ENCODE assay signal across 1 cellular context in genomic region chr7:90244909-90245841, GRCh38.
A peak's percentile ranks its signal among the peaks of the same experiment; 100 is the strongest.
TF ChIP-seq lines count a peak whose summit lies in the region.

Gene CFAP69 (plus strand): TSS chr7:90245174. CDS start chr7:90245425, 251 bp downstream.

TF ChIP-seq in SK-N-SH, 30 proteins besides CTCF, POLR2A, EP300 and RAD21 (continued from another document):
- TF ChIP-seq, protein P1, sequence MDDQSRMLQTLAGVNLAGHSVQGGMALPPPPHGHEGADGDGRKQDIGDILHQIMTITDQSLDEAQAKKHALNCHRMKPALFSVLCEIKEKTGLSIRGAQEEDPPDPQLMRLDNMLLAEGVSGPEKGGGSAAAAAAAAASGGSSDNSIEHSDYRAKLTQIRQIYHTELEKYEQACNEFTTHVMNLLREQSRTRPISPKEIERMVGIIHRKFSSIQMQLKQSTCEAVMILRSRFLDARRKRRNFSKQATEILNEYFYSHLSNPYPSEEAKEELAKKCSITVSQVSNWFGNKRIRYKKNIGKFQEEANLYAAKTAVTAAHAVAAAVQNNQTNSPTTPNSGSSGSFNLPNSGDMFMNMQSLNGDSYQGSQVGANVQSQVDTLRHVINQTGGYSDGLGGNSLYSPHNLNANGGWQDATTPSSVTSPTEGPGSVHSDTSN (IDR thresholded peaks at IDR 0.05) = 0 out of 2 replicates have a peak, but pooled peaks have one; percentile 30
- TF ChIP-seq REST (IDR thresholded peaks at IDR 0.05; ENCODE audit: low read depth, low read length) (no peak; the same call in 1 of the 2 replicates), TEAD4 (IDR thresholded peaks at IDR 0.05; ENCODE audit: borderline replicate concordance, insufficient read depth) (no peak), SIN3A (IDR thresholded peaks at IDR 0.05; ENCODE audit: borderline replicate concordance, low read depth, low read length) (peak; percentile 99), TAF1 (IDR thresholded peaks at IDR 0.05; ENCODE audit: borderline replicate concordance, low read depth, low read length) (peak; percentile 81), ELF1 (IDR thresholded peaks at IDR 0.05) (peak; percentile 79), ZBTB33 (IDR thresholded peaks at IDR 0.05; ENCODE audit: borderline replicate concordance, low read depth) (no peak), SMC3 (IDR thresholded peaks at IDR 0.05; ENCODE audit: low read depth, low read length) (peak; percentile 8; the same call in 1 of the 2 replicates), YY1 (IDR thresholded peaks at IDR 0.05; ENCODE audit: low read depth) (peak; percentile 32; the same call in 1 of the 2 replicates), GATA2 (CRISPR knock-in tag; IDR thresholded peaks at IDR 0.05) (peak; percentile 25; the same call in 1 of the 2 replicates), TCF12 (IDR thresholded peaks at IDR 0.05) (peak; percentile 29; the same call in 1 of the 2 replicates), FOXJ3 (CRISPR knock-in tag; IDR thresholded peaks at IDR 0.05) (no peak), MXI1 (IDR thresholded peaks at IDR 0.05; ENCODE audit: low read depth, low read length) (peak; percentile 90; the same call in 1 of the 2 replicates), USF2 (IDR thresholded peaks at IDR 0.05; ENCODE audit: borderline replicate concordance, low read depth, low read length) (no peak), EZH2phosphoT487 (IDR thresholded peaks at IDR 0.05; ENCODE audit: borderline replicate concordance, low read depth) (no peak), CHD2 (IDR thresholded peaks at IDR 0.05; ENCODE audit: low read length, partially characterized antibody) (peak; percentile 69), NRF1 (IDR thresholded peaks at IDR 0.05; ENCODE audit: low read depth, low read length) (no peak), JUND (IDR thresholded peaks at IDR 0.05) (no peak), POLR2AphosphoS5 (IDR thresholded peaks at IDR 0.05; ENCODE audit: low read depth, low read length) (peak; percentile 86), MEF2A (IDR thresholded peaks at IDR 0.05; ENCODE audit: borderline replicate concordance, low read depth) (no peak)
- TF ChIP-seq, protein P2, sequence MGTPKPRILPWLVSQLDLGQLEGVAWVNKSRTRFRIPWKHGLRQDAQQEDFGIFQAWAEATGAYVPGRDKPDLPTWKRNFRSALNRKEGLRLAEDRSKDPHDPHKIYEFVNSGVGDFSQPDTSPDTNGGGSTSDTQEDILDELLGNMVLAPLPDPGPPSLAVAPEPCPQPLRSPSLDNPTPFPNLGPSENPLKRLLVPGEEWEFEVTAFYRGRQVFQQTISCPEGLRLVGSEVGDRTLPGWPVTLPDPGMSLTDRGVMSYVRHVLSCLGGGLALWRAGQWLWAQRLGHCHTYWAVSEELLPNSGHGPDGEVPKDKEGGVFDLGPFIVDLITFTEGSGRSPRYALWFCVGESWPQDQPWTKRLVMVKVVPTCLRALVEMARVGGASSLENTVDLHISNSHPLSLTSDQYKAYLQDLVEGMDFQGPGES (IDR thresholded peaks at IDR 0.05; ENCODE audit: low read depth, low read length) = no peak
